Comparison of ENCODE assay signal across 1 cellular context in the genomic region with DNA sequence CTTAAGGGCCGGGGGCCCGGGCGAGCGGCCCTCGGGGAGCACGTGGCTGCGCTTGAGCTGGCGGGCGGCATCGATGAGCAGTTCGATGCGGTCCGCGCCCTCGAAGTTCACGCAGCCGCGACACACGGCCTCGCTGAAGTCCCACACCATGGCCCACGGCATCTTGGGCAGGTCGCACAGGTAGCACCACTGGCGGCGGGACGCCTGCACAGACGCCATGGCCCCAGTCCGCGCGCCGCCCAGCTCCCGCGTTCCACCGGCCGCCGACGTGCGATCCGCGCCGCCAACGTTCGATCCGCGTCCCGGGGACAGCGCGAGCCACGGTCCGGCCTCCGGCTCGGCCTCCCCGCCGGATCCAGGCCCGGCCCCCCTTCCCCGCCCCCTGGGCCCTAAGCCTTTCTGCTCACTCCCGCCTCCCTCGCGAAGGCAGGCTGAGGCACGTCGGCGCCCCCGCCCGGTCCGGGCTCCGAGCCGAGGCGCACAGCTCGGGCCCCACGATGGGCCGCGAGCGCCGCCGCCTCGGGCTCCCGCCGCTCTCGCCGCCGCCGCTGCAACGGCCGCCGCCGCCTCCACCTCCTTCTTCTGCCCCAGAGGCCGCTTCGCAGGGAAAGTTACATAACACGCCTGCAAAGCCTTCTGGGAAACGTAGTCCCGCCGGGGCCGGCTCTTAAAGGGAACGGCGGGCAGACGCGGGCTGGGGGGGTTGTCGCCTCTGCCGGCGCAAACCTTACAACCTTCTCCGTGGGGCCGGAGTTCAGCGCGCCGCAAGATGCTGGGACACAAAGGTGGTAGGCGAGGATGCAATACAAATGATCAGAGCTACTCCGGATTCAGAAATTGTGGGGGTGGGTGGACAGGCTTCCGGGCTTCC.
A peak's percentile ranks its signal among the peaks of the same experiment; 100 is the strongest.
TF ChIP-seq lines count a peak whose summit lies in the region.

A gene with protein sequence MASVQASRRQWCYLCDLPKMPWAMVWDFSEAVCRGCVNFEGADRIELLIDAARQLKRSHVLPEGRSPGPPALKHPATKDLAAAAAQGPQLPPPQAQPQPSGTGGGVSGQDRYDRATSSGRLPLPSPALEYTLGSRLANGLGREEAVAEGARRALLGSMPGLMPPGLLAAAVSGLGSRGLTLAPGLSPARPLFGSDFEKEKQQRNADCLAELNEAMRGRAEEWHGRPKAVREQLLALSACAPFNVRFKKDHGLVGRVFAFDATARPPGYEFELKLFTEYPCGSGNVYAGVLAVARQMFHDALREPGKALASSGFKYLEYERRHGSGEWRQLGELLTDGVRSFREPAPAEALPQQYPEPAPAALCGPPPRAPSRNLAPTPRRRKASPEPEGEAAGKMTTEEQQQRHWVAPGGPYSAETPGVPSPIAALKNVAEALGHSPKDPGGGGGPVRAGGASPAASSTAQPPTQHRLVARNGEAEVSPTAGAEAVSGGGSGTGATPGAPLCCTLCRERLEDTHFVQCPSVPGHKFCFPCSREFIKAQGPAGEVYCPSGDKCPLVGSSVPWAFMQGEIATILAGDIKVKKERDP (minus strand): TSS at position 586 of the 871 bp plus-strand sequence. CDS start 367 bp downstream, at position 219.

TF ChIP-seq in K562, 482 proteins besides CTCF, POLR2A, EP300 and RAD21 (continued from another document and continues in another):
- TF ChIP-seq, protein P1, sequence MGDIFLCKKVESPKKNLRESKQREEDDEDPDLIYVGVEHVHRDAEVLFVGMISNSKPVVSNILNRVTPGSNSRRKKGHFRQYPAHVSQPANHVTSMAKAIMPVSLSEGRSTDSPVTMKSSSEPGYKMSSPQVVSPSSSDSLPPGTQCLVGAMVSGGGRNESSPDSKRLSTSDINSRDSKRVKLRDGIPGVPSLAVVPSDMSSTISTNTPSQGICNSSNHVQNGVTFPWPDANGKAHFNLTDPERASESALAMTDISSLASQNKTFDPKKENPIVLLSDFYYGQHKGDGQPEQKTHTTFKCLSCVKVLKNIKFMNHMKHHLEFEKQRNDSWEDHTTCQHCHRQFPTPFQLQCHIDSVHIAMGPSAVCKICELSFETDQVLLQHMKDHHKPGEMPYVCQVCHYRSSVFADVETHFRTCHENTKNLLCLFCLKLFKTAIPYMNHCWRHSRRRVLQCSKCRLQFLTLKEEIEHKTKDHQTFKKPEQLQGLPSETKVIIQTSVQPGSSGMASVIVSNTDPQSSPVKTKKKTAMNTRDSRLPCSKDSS (IDR thresholded peaks at IDR 0.05; ENCODE audit: low read depth, partially characterized antibody): no peak
- TF ChIP-seq, protein P2, sequence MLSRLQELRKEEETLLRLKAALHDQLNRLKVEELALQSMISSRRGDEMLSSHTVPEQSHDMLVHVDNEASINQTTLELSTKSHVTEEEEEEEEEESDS (CRISPR knock-in tag; IDR thresholded peaks at IDR 0.05): no peak
- TF ChIP-seq HDGF (IDR thresholded peaks at IDR 0.05): no peak
- TF ChIP-seq, protein P3, sequence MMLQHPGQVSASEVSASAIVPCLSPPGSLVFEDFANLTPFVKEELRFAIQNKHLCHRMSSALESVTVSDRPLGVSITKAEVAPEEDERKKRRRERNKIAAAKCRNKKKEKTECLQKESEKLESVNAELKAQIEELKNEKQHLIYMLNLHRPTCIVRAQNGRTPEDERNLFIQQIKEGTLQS (IDR thresholded peaks at IDR 0.05): no peak
- TF ChIP-seq, protein P3 (CRISPR knock-in tag; conservative IDR thresholded peaks at IDR 0.05): no peak
- TF ChIP-seq MYC (IDR thresholded peaks at IDR 0.05; ENCODE audit: low read depth, low read length): 0 out of 2 replicates have a peak, but pooled peaks have one; percentile 23
- no peak for TF ChIP-seq MYC (CRISPR knock-in tag; IDR thresholded peaks at IDR 0.05; ENCODE audit: borderline replicate concordance, low read depth)
- TF ChIP-seq, protein P4, sequence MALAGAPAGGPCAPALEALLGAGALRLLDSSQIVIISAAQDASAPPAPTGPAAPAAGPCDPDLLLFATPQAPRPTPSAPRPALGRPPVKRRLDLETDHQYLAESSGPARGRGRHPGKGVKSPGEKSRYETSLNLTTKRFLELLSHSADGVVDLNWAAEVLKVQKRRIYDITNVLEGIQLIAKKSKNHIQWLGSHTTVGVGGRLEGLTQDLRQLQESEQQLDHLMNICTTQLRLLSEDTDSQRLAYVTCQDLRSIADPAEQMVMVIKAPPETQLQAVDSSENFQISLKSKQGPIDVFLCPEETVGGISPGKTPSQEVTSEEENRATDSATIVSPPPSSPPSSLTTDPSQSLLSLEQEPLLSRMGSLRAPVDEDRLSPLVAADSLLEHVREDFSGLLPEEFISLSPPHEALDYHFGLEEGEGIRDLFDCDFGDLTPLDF (CRISPR knock-in tag; IDR thresholded peaks at IDR 0.05): no peak
- TF ChIP-seq DNMT1 (IDR thresholded peaks at IDR 0.05): no peak
- TF ChIP-seq, protein P5, sequence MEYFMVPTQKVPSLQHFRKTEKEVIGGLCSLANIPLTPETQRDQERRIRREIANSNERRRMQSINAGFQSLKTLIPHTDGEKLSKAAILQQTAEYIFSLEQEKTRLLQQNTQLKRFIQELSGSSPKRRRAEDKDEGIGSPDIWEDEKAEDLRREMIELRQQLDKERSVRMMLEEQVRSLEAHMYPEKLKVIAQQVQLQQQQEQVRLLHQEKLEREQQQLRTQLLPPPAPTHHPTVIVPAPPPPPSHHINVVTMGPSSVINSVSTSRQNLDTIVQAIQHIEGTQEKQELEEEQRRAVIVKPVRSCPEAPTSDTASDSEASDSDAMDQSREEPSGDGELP (CRISPR knock-in tag; IDR thresholded peaks at IDR 0.05; ENCODE audit: borderline replicate concordance): 0 out of 2 replicates have a peak, but pooled peaks have one; percentile 24
- TF ChIP-seq, protein P6, sequence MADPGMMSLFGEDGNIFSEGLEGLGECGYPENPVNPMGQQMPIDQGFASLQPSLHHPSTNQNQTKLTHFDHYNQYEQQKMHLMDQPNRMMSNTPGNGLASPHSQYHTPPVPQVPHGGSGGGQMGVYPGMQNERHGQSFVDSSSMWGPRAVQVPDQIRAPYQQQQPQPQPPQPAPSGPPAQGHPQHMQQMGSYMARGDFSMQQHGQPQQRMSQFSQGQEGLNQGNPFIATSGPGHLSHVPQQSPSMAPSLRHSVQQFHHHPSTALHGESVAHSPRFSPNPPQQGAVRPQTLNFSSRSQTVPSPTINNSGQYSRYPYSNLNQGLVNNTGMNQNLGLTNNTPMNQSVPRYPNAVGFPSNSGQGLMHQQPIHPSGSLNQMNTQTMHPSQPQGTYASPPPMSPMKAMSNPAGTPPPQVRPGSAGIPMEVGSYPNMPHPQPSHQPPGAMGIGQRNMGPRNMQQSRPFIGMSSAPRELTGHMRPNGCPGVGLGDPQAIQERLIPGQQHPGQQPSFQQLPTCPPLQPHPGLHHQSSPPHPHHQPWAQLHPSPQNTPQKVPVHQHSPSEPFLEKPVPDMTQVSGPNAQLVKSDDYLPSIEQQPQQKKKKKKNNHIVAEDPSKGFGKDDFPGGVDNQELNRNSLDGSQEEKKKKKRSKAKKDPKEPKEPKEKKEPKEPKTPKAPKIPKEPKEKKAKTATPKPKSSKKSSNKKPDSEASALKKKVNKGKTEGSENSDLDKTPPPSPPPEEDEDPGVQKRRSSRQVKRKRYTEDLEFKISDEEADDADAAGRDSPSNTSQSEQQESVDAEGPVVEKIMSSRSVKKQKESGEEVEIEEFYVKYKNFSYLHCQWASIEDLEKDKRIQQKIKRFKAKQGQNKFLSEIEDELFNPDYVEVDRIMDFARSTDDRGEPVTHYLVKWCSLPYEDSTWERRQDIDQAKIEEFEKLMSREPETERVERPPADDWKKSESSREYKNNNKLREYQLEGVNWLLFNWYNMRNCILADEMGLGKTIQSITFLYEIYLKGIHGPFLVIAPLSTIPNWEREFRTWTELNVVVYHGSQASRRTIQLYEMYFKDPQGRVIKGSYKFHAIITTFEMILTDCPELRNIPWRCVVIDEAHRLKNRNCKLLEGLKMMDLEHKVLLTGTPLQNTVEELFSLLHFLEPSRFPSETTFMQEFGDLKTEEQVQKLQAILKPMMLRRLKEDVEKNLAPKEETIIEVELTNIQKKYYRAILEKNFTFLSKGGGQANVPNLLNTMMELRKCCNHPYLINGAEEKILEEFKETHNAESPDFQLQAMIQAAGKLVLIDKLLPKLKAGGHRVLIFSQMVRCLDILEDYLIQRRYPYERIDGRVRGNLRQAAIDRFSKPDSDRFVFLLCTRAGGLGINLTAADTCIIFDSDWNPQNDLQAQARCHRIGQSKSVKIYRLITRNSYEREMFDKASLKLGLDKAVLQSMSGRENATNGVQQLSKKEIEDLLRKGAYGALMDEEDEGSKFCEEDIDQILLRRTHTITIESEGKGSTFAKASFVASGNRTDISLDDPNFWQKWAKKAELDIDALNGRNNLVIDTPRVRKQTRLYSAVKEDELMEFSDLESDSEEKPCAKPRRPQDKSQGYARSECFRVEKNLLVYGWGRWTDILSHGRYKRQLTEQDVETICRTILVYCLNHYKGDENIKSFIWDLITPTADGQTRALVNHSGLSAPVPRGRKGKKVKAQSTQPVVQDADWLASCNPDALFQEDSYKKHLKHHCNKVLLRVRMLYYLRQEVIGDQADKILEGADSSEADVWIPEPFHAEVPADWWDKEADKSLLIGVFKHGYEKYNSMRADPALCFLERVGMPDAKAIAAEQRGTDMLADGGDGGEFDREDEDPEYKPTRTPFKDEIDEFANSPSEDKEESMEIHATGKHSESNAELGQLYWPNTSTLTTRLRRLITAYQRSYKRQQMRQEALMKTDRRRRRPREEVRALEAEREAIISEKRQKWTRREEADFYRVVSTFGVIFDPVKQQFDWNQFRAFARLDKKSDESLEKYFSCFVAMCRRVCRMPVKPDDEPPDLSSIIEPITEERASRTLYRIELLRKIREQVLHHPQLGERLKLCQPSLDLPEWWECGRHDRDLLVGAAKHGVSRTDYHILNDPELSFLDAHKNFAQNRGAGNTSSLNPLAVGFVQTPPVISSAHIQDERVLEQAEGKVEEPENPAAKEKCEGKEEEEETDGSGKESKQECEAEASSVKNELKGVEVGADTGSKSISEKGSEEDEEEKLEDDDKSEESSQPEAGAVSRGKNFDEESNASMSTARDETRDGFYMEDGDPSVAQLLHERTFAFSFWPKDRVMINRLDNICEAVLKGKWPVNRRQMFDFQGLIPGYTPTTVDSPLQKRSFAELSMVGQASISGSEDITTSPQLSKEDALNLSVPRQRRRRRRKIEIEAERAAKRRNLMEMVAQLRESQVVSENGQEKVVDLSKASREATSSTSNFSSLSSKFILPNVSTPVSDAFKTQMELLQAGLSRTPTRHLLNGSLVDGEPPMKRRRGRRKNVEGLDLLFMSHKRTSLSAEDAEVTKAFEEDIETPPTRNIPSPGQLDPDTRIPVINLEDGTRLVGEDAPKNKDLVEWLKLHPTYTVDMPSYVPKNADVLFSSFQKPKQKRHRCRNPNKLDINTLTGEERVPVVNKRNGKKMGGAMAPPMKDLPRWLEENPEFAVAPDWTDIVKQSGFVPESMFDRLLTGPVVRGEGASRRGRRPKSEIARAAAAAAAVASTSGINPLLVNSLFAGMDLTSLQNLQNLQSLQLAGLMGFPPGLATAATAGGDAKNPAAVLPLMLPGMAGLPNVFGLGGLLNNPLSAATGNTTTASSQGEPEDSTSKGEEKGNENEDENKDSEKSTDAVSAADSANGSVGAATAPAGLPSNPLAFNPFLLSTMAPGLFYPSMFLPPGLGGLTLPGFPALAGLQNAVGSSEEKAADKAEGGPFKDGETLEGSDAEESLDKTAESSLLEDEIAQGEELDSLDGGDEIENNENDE (IDR thresholded peaks at IDR 0.05; ENCODE audit: low read depth, low read length): no peak
- TF ChIP-seq, protein P7, sequence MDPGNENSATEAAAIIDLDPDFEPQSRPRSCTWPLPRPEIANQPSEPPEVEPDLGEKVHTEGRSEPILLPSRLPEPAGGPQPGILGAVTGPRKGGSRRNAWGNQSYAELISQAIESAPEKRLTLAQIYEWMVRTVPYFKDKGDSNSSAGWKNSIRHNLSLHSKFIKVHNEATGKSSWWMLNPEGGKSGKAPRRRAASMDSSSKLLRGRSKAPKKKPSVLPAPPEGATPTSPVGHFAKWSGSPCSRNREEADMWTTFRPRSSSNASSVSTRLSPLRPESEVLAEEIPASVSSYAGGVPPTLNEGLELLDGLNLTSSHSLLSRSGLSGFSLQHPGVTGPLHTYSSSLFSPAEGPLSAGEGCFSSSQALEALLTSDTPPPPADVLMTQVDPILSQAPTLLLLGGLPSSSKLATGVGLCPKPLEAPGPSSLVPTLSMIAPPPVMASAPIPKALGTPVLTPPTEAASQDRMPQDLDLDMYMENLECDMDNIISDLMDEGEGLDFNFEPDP (CRISPR knock-in tag; IDR thresholded peaks at IDR 0.05): no peak
- TF ChIP-seq, protein P8, sequence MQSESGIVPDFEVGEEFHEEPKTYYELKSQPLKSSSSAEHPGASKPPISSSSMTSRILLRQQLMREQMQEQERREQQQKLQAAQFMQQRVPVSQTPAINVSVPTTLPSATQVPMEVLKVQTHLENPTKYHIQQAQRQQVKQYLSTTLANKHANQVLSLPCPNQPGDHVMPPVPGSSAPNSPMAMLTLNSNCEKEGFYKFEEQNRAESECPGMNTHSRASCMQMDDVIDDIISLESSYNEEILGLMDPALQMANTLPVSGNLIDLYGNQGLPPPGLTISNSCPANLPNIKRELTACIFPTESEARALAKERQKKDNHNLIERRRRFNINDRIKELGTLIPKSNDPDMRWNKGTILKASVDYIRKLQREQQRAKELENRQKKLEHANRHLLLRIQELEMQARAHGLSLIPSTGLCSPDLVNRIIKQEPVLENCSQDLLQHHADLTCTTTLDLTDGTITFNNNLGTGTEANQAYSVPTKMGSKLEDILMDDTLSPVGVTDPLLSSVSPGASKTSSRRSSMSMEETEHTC (IDR thresholded peaks at IDR 0.05): no peak
- no peak for TF ChIP-seq ZNF444 (CRISPR knock-in tag; IDR thresholded peaks at IDR 0.05)
- TF ChIP-seq ZBED1 (IDR thresholded peaks at IDR 0.05): no peak
- no peak for TF ChIP-seq CCAR2 (IDR thresholded peaks at IDR 0.05; ENCODE audit: low read depth, low read length)
- TF ChIP-seq ZNF384 (IDR thresholded peaks at IDR 0.05; ENCODE audit: low read depth, low read length): no peak
- TF ChIP-seq EGR1 (conservative IDR thresholded peaks at IDR 0.05): peak; percentile 46
- TF ChIP-seq POLR2G (IDR thresholded peaks at IDR 0.05; ENCODE audit: low read depth, low read length): peak; percentile 81
- TF ChIP-seq, protein P9, sequence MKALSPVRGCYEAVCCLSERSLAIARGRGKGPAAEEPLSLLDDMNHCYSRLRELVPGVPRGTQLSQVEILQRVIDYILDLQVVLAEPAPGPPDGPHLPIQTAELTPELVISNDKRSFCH (CRISPR knock-in tag; IDR thresholded peaks at IDR 0.05): no peak
- TF ChIP-seq, protein P9 (tag; IDR thresholded peaks at IDR 0.05): no peak; the same call in 1 of the 2 replicates
- TF ChIP-seq RBM22 (IDR thresholded peaks at IDR 0.05; ENCODE audit: low read depth, low read length, poor library complexity, severe bottlenecking): no peak
- TF ChIP-seq NFIC (IDR thresholded peaks at IDR 0.05): peak; percentile 56
- TF ChIP-seq ZNF274 (IDR thresholded peaks at IDR 0.05; ENCODE audit: borderline replicate concordance, low read depth, low read length): no peak
- 0 out of 2 replicates have a peak, but pooled peaks have one; percentile 52 for TF ChIP-seq KAT7 (CRISPR knock-in tag; IDR thresholded peaks at IDR 0.05; ENCODE audit: borderline replicate concordance)
- TF ChIP-seq, protein P10, sequence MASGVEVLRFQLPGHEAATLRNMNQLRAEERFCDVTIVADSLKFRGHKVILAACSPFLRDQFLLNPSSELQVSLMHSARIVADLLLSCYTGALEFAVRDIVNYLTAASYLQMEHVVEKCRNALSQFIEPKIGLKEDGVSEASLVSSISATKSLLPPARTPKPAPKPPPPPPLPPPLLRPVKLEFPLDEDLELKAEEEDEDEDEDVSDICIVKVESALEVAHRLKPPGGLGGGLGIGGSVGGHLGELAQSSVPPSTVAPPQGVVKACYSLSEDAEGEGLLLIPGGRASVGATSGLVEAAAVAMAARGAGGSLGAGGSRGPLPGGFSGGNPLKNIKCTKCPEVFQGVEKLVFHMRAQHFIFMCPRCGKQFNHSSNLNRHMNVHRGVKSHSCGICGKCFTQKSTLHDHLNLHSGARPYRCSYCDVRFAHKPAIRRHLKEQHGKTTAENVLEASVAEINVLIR (CRISPR knock-in tag; IDR thresholded peaks at IDR 0.05): no peak
